Comparison of ENCODE assay signal across 23 cellular contexts in the genomic region with DNA sequence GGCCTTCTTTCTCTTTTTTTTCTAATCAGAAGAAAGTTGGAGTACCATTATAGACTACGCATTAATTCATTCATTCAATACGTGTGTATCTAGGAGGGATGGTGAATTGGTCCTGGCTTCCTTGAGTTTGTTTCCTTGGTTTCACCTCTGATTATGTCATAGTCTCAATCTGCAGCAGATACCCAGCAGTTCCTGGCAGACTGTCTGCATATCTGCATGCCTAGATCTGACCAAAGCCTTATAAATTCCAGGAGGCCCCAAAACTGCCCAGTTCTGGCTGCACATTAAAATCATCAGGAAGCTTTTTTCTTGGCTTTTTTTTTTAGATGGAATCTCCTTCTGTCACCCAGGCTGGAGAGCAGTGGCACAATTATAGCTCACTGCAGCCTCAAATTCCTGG. TPM values are rescaled to one million over a fixed set of nuclear protein-coding genes. Genes with fewer than 3 reads are reported as not detected.
"Had no signal": no experiment of that assay in that cellular context is flagged by ENCODE, and none has a peak within 500 bp of the region (broad histone marks: within the 10 kb centered on the region; RNA-seq: fewer than 3 reads in every experiment).

No MANE protein-coding gene starts in this region.

- H3K36me3 ChIP-seq: SJSA1 had no signal

- DNase-seq: IMR-90, Karpas-422, KG1, MM.1S, NCI-H1092 treated with DMSO at 0.1 percent for 48 hours, NCI-H1436, NCI-H187 treated with DMSO at 0.1 percent for 48 hours, NCI-H2029 treated with DMSO at 0.1 percent for 48 hours, NCI-H2171 treated with DMSO at 0.1 percent for 48 hours, NCI-H226, NCI-H446, NCI-H510A, NCI-H524 treated with DMSO at 0.1 percent for 48 hours, NCI-H69, NCI-H774, Right ventricle myocardium superior, RPMI8226, SIG-M5 had no signal

- H3K27me3 ChIP-seq: SJSA1 had no signal

- H3K4me3 ChIP-seq: SJSA1, SK-N-MC had no signal

- H3K27ac ChIP-seq: SJSA1, SK-N-MC had no signal

- FAIRE-seq: HepG2, RCC 7860 had no signal

- ATAC-seq: HepG2 had no signal

- H3K9me3 ChIP-seq: SJSA1 had no signal

RNA-seq across cellular contexts. Expression of a gene that starts 27.2 kb away (rescaled TPM):
- total RNA-seq: HepG2, HT1080, IMR-90, SJSA1 had no signal
- polyA plus RNA-seq: HepG2, IMR-90 had no signal
